24 cellular contexts compared by ENCODE assay signal in genomic region chr4:40967550-40967949, GRCh38.
"Had no signal": no experiment of that assay in that cellular context is flagged by ENCODE, and none has a peak within 500 bp of the region (broad histone marks: within the 10 kb centered on the region; RNA-seq: fewer than 3 reads in every experiment).

No MANE protein-coding gene starts in this region.

- H3K27me3 ChIP-seq: MG63, Peyer's patch had no signal

- H3K9me3 ChIP-seq: MG63, Peyer's patch had no signal

- H3K27ac Mint-ChIP-seq: activated CD8-positive, alpha-beta memory T cell treated with anti-CD3 and anti-CD28 coated beads, Interleukin-2, amount 10 ng/mL, durations not matched to agents 7 days and 5 days; activated naive CD4-positive, alpha-beta T cell treated with anti-CD3 and anti-CD28 coated beads, Interleukin-2, amount 50 U/mL, for 24 hours; activated T-cell treated with anti-CD3 and anti-CD28 coated beads, Interleukin-2, amount 50 U/mL, for 24 hours; activated T-helper 1 cell treated with anti-CD3 and anti-CD28 coated beads, Interleukin-12 subunit alpha, Interleukin-12 subunit beta, Interleukin-2, Interleukin-4 antibody, amounts not matched to agents 30 ng/mL and 10 ng/mL and 1 ng/mL, durations not matched to agents 14 hours and 24 hours and 36 hours; brain; T-helper 1 cell treated with Interleukin-12 subunit alpha and Interleukin-12 subunit beta and Interleukin-4 antibody, amounts not matched to agents 30 μg/mL and 1 μg/mL, for 36 hours; WTC11 had no signal

- H3K4me3 ChIP-seq: MG63, Peyer's patch had no signal

- H3K36me3 Mint-ChIP-seq: activated CD8-positive, alpha-beta memory T cell treated with anti-CD3 and anti-CD28 coated beads, Interleukin-2, amount 10 ng/mL, durations not matched to agents 7 days and 5 days; activated naive CD4-positive, alpha-beta T cell treated with anti-CD3 and anti-CD28 coated beads, Interleukin-2, amount 50 U/mL, for 24 hours; brain; WTC11 had no signal

- H3K4me1 ChIP-seq: Peyer's patch had no signal

- H3K4me1 Mint-ChIP-seq: activated CD8-positive, alpha-beta memory T cell treated with anti-CD3 and anti-CD28 coated beads, Interleukin-2, amount 10 ng/mL, durations not matched to agents 7 days and 5 days; activated naive CD4-positive, alpha-beta T cell treated with anti-CD3 and anti-CD28 coated beads, Interleukin-2, amount 50 U/mL, for 24 hours had no signal

- H3K36me3 ChIP-seq: Peyer's patch had no signal

- ATAC-seq: activated CD8-positive, alpha-beta memory T cell treated with anti-CD3 and anti-CD28 coated beads, Interleukin-2, amount 10 ng/mL, durations not matched to agents 7 days and 5 days; WTC11 had no signal

- FAIRE-seq: astrocyte had no signal

- DNase-seq: activated CD4-positive, alpha-beta T cell treated with anti-CD3 and anti-CD28 coated beads for 48 hours; activated CD4-positive, alpha-beta T cell treated with anti-CD3 and anti-CD28 coated beads, Interleukin-2, amount 50 U/mL, for 48 hours; activated CD4-positive, CD25-positive, alpha-beta regulatory T cell treated with anti-CD3 and anti-CD28 coated beads, Interleukin-2, amount 50 U/mL, for 72 hours; activated CD8-positive, alpha-beta memory T cell treated with anti-CD3 and anti-CD28 coated beads, Interleukin-2, amount 10 ng/mL, durations not matched to agents 7 days and 5 days; activated effector memory CD4-positive, alpha-beta T cell treated with Interleukin-2 at 50 U/mL for 16 hours; activated naive CD4-positive, alpha-beta T cell; activated T-cell treated with anti-CD3 and anti-CD28 coated beads, Interleukin-2, amount 50 U/mL, for 24 hours; MG63; MV-4-11; NCI-H1092 treated with DMSO at 0.1 percent for 48 hours; NCI-H1417 treated with DMSO at 0.1 percent for 48 hours; NCI-H1694 treated with DMSO at 0.1 percent for 48 hours; NCI-H2029 treated with DMSO at 0.1 percent for 48 hours; NCI-H510A treated with DMSO at 0.1 percent for 48 hours; NCI-H69; Peyer's patch; SHP77 treated with DMSO at 0.1 percent for 48 hours; T-helper 9 cell had no signal

- H3K4me3 Mint-ChIP-seq: activated CD8-positive, alpha-beta memory T cell treated with anti-CD3 and anti-CD28 coated beads, Interleukin-2, amount 10 ng/mL, durations not matched to agents 7 days and 5 days; activated naive CD4-positive, alpha-beta T cell treated with anti-CD3 and anti-CD28 coated beads, Interleukin-2, amount 50 U/mL, for 24 hours; activated T-cell treated with anti-CD3 and anti-CD28 coated beads, Interleukin-2, amount 50 U/mL, for 24 hours; activated T-helper 1 cell treated with anti-CD3 and anti-CD28 coated beads, Interleukin-12 subunit alpha, Interleukin-12 subunit beta, Interleukin-2, Interleukin-4 antibody, amounts not matched to agents 30 ng/mL and 10 ng/mL and 1 ng/mL, durations not matched to agents 14 hours and 24 hours and 36 hours; brain; T-helper 1 cell treated with Interleukin-12 subunit alpha and Interleukin-12 subunit beta and Interleukin-4 antibody, amounts not matched to agents 30 μg/mL and 1 μg/mL, for 36 hours; WTC11 had no signal

- H3K9me3 Mint-ChIP-seq: activated naive CD4-positive, alpha-beta T cell treated with anti-CD3 and anti-CD28 coated beads, Interleukin-2, amount 50 U/mL, for 24 hours; activated T-cell treated with anti-CD3 and anti-CD28 coated beads, Interleukin-2, amount 50 U/mL, for 24 hours; activated T-helper 1 cell treated with anti-CD3 and anti-CD28 coated beads, Interleukin-12 subunit alpha, Interleukin-12 subunit beta, Interleukin-2, Interleukin-4 antibody, amounts not matched to agents 30 ng/mL and 10 ng/mL and 1 ng/mL, durations not matched to agents 14 hours and 24 hours and 36 hours; brain; T-helper 1 cell treated with Interleukin-12 subunit alpha and Interleukin-12 subunit beta and Interleukin-4 antibody, amounts not matched to agents 30 μg/mL and 1 μg/mL, for 36 hours; WTC11 had no signal

- H3K27ac ChIP-seq: Peyer's patch had no signal
